ENCODE assay signal across 1 cellular context in genomic region chr11:587978-588380, GRCh38.
TF ChIP-seq lines count a peak whose summit lies in the region.

No MANE protein-coding gene starts in this region.

TF ChIP-seq in HepG2, 621 proteins besides CTCF, POLR2A, EP300 and RAD21 (continued from another document and continues in another):
- TF ChIP-seq RAD51 (IDR thresholded peaks at IDR 0.05; ENCODE audit: borderline replicate concordance) (no peak), ZNF3 (CRISPR knock-in tag; IDR thresholded peaks at IDR 0.05) (0 out of 2 replicates have a peak, but pooled peaks have one; percentile 46), CBFB (CRISPR knock-in tag; IDR thresholded peaks at IDR 0.05) (peak; percentile 38; the same call in 1 of the 2 replicates), ZBTB25 (CRISPR knock-in tag; IDR thresholded peaks at IDR 0.05) (peak; percentile 85), NR2F6 (IDR thresholded peaks at IDR 0.05) (peak; percentile 69; the same call in 1 of the 2 replicates), NR2F6 (CRISPR knock-in tag; IDR thresholded peaks at IDR 0.05) (peak; percentile 89), MED1 (CRISPR knock-in tag; IDR thresholded peaks at IDR 0.05) (peak; percentile 87), ZNF720 (CRISPR knock-in tag; IDR thresholded peaks at IDR 0.05) (no peak), SAP130 (CRISPR knock-in tag; IDR thresholded peaks at IDR 0.05; ENCODE audit: low read depth) (peak; percentile 94), ZNF609 (CRISPR knock-in tag; IDR thresholded peaks at IDR 0.05; ENCODE audit: borderline replicate concordance) (peak; percentile 31; the same call in 1 of the 2 replicates), ZNF468 (CRISPR knock-in tag; IDR thresholded peaks at IDR 0.05) (no peak), EHMT2 (IDR thresholded peaks at IDR 0.05; ENCODE audit: borderline replicate concordance, low read depth, low read length) (no peak), ZNF614 (CRISPR knock-in tag; IDR thresholded peaks at IDR 0.05; ENCODE audit: borderline replicate concordance) (0 out of 2 replicates have a peak, but pooled peaks have one; percentile 54), GABPA (IDR thresholded peaks at IDR 0.05; ENCODE audit: low read depth, low read length) (no peak), GABPA (CRISPR knock-in tag; IDR thresholded peaks at IDR 0.05; ENCODE audit: low read depth) (peak; percentile 71), YEATS4 (CRISPR knock-in tag; IDR thresholded peaks at IDR 0.05; ENCODE audit: borderline replicate concordance) (peak; percentile 66; the same call in 1 of the 2 replicates), SOX13 (IDR thresholded peaks at IDR 0.05) (no peak), SOX13 (CRISPR knock-in tag; conservative IDR thresholded peaks at IDR 0.05 in 1 of 2, IDR thresholded peaks at IDR 0.05 in 1 of 2) (peak in 1 of 2 experiments; percentile 52; a peak in 2 of 4 replicates), MXD4 (CRISPR knock-in tag; IDR thresholded peaks at IDR 0.05) (peak; percentile 81), KDM1A (CRISPR knock-in tag; IDR thresholded peaks at IDR 0.05) (0 out of 2 replicates have a peak, but pooled peaks have one; percentile 15), ZNF563 (CRISPR knock-in tag; IDR thresholded peaks at IDR 0.05) (peak; percentile 53; the same call in 1 of the 2 replicates), KLF6 (CRISPR knock-in tag; IDR thresholded peaks at IDR 0.05) (peak; percentile 59; the same call in 1 of the 2 replicates), ZNF619 (CRISPR knock-in tag; IDR thresholded peaks at IDR 0.05) (no peak), ZNF331 (CRISPR knock-in tag; IDR thresholded peaks at IDR 0.05) (peak; percentile 68; the same call in 1 of the 2 replicates), YEATS2 (CRISPR knock-in tag; IDR thresholded peaks at IDR 0.05; ENCODE audit: borderline replicate concordance) (peak; percentile 53; the same call in 1 of the 2 replicates), ZMAT3 (CRISPR knock-in tag; conservative IDR thresholded peaks at IDR 0.05) (peak; percentile 79; the same call in 1 of the 2 replicates), RXRB (CRISPR knock-in tag; IDR thresholded peaks at IDR 0.05; ENCODE audit: borderline replicate concordance) (peak; percentile 93), ZNF710 (CRISPR knock-in tag; IDR thresholded peaks at IDR 0.05; ENCODE audit: borderline replicate concordance) (no peak; the same call in 1 of the 2 replicates), KMT2A (CRISPR knock-in tag; IDR thresholded peaks at IDR 0.05) (peak; percentile 79), RXRA (CRISPR knock-in tag; IDR thresholded peaks at IDR 0.05) (peak; percentile 88; the same call in 1 of the 2 replicates), ZNF124 (CRISPR knock-in tag; IDR thresholded peaks at IDR 0.05) (peak; percentile 71; the same call in 1 of the 2 replicates), ZNF644 (CRISPR knock-in tag; IDR thresholded peaks at IDR 0.05; ENCODE audit: low read depth) (peak; percentile 16; the same call in 1 of the 2 replicates), KDM4B (CRISPR knock-in tag; IDR thresholded peaks at IDR 0.05) (peak; percentile 80), SOX5 (CRISPR knock-in tag; IDR thresholded peaks at IDR 0.05; ENCODE audit: borderline replicate concordance) (peak; percentile 78), ZBTB7B (CRISPR knock-in tag; IDR thresholded peaks at IDR 0.05) (peak; percentile 52; the same call in 1 of the 2 replicates), MEF2D (CRISPR knock-in tag; IDR thresholded peaks at IDR 0.05) (peak; percentile 61; the same call in 1 of the 2 replicates), JUND (CRISPR knock-in tag; IDR thresholded peaks at IDR 0.05) (peak; percentile 95), SMAD3 (CRISPR knock-in tag; IDR thresholded peaks at IDR 0.05) (peak; percentile 79), ZNF607 (CRISPR knock-in tag; IDR thresholded peaks at IDR 0.05; ENCODE audit: borderline replicate concordance) (0 out of 2 replicates have a peak, but pooled peaks have one; percentile 26), ZNF441 (CRISPR knock-in tag; IDR thresholded peaks at IDR 0.05; ENCODE audit: borderline replicate concordance) (peak; percentile 84; the same call in 1 of the 2 replicates), SP1 (IDR thresholded peaks at IDR 0.05) (no peak), SP1 (CRISPR knock-in tag; IDR thresholded peaks at IDR 0.05) (peak; percentile 22; the same call in 1 of the 2 replicates), SALL1 (CRISPR knock-in tag; IDR thresholded peaks at IDR 0.05) (peak; percentile 89), FOSL2 (CRISPR knock-in tag; IDR thresholded peaks at IDR 0.05) (peak; percentile 99)
- TF ChIP-seq, protein P1, sequence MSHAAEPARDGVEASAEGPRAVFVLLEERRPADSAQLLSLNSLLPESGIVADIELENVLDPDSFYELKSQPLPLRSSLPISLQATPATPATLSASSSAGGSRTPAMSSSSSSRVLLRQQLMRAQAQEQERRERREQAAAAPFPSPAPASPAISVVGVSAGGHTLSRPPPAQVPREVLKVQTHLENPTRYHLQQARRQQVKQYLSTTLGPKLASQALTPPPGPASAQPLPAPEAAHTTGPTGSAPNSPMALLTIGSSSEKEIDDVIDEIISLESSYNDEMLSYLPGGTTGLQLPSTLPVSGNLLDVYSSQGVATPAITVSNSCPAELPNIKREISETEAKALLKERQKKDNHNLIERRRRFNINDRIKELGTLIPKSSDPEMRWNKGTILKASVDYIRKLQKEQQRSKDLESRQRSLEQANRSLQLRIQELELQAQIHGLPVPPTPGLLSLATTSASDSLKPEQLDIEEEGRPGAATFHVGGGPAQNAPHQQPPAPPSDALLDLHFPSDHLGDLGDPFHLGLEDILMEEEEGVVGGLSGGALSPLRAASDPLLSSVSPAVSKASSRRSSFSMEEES (CRISPR knock-in tag; IDR thresholded peaks at IDR 0.05): peak; percentile 75; the same call in 1 of the 2 replicates
- TF ChIP-seq, protein P2, sequence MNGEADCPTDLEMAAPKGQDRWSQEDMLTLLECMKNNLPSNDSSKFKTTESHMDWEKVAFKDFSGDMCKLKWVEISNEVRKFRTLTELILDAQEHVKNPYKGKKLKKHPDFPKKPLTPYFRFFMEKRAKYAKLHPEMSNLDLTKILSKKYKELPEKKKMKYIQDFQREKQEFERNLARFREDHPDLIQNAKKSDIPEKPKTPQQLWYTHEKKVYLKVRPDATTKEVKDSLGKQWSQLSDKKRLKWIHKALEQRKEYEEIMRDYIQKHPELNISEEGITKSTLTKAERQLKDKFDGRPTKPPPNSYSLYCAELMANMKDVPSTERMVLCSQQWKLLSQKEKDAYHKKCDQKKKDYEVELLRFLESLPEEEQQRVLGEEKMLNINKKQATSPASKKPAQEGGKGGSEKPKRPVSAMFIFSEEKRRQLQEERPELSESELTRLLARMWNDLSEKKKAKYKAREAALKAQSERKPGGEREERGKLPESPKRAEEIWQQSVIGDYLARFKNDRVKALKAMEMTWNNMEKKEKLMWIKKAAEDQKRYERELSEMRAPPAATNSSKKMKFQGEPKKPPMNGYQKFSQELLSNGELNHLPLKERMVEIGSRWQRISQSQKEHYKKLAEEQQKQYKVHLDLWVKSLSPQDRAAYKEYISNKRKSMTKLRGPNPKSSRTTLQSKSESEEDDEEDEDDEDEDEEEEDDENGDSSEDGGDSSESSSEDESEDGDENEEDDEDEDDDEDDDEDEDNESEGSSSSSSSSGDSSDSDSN (CRISPR knock-in tag; IDR thresholded peaks at IDR 0.05): 0 out of 2 replicates have a peak, but pooled peaks have one; percentile 30
- TF ChIP-seq, protein P3, sequence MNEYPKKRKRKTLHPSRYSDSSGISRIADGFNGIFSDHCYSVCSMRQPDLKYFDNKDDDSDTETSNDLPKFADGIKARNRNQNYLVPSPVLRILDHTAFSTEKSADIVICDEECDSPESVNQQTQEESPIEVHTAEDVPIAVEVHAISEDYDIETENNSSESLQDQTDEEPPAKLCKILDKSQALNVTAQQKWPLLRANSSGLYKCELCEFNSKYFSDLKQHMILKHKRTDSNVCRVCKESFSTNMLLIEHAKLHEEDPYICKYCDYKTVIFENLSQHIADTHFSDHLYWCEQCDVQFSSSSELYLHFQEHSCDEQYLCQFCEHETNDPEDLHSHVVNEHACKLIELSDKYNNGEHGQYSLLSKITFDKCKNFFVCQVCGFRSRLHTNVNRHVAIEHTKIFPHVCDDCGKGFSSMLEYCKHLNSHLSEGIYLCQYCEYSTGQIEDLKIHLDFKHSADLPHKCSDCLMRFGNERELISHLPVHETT (CRISPR knock-in tag; conservative IDR thresholded peaks at IDR 0.05): no peak
- TF ChIP-seq, protein P4, sequence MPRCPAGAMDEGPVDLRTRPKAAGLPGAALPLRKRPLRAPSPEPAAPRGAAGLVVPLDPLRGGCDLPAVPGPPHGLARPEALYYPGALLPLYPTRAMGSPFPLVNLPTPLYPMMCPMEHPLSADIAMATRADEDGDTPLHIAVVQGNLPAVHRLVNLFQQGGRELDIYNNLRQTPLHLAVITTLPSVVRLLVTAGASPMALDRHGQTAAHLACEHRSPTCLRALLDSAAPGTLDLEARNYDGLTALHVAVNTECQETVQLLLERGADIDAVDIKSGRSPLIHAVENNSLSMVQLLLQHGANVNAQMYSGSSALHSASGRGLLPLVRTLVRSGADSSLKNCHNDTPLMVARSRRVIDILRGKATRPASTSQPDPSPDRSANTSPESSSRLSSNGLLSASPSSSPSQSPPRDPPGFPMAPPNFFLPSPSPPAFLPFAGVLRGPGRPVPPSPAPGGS (CRISPR knock-in tag; IDR thresholded peaks at IDR 0.05): 0 out of 2 replicates have a peak, but pooled peaks have one; percentile 39
- TF ChIP-seq, protein P5, sequence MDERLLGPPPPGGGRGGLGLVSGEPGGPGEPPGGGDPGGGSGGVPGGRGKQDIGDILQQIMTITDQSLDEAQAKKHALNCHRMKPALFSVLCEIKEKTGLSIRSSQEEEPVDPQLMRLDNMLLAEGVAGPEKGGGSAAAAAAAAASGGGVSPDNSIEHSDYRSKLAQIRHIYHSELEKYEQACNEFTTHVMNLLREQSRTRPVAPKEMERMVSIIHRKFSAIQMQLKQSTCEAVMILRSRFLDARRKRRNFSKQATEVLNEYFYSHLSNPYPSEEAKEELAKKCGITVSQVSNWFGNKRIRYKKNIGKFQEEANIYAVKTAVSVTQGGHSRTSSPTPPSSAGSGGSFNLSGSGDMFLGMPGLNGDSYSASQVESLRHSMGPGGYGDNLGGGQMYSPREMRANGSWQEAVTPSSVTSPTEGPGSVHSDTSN (CRISPR knock-in tag; IDR thresholded peaks at IDR 0.05): no peak
- TF ChIP-seq, protein P6, sequence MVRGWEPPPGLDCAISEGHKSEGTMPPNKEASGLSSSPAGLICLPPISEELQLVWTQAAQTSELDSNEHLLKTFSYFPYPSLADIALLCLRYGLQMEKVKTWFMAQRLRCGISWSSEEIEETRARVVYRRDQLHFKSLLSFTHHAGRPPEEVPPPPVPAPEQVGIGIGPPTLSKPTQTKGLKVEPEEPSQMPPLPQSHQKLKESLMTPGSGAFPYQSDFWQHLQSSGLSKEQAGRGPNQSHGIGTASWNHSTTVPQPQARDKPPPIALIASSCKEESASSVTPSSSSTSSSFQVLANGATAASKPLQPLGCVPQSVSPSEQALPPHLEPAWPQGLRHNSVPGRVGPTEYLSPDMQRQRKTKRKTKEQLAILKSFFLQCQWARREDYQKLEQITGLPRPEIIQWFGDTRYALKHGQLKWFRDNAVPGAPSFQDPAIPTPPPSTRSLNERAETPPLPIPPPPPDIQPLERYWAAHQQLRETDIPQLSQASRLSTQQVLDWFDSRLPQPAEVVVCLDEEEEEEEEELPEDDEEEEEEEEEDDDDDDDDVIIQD (CRISPR knock-in tag; IDR thresholded peaks at IDR 0.05; ENCODE audit: low read depth): peak; percentile 69; the same call in 1 of the 2 replicates
